ENCODE assay signal across 1 cellular context in the genomic region with DNA sequence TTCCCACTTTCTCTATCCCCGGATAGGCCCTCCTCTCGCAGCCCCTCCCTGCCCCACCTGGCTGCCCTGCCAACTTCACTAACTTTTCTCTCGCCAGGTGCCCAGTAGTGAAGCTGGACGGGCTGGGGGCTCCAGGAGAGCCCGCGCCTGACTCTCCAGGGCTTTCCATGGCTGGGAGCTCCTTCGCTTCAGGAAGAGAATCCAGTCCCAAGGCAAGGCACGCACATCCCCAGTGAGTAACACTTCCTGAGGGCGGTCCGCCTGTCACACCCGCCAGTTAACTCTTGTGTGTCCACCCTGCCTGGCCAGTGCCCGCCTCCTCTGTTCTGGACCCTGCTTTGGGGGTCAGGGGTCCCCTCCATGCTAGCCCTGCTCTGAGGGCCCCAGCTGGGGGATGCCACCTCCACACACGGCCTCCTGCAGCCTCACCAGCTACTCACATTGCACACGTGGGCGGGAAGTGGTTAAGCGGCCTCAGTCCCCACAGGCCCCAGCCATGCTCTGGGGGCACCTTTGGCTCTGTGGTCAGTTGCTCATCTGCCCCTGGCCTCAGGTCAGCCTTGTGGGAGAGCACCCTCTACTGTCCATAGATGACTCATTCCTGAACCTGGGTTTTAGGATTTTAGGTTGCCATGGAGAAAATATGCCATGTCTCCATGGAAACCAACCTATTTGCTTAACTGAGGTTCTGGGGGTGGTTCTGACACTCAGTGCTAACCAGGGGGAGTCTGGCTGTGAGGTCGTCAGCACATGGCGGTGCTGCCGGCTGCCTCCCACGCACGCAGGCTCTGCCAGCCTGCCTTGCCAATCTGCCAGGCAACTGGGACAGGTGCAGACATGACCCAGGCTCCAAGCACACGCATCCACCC.
TF ChIP-seq lines count a peak whose summit lies in the region.

TSS of gene RIN1 (minus strand) at position 201 of the 869 bp plus-strand sequence. CDS start at position 169, 32 bp downstream.

TF ChIP-seq in GM12878, 131 proteins besides CTCF, POLR2A, EP300 and RAD21 (continued from another document and continues in another):
- TF ChIP-seq CEBPZ (IDR thresholded peaks at IDR 0.05; ENCODE audit: low read depth, low read length), result no peak
- TF ChIP-seq ZNF274 (IDR thresholded peaks at IDR 0.05; ENCODE audit: insufficient read depth, insufficient read length), result no peak
- TF ChIP-seq FOS (IDR thresholded peaks at IDR 0.05; ENCODE audit: borderline replicate concordance, extremely low read depth, insufficient read length), result no peak
- TF ChIP-seq SIN3A (IDR thresholded peaks at IDR 0.05; ENCODE audit: low read depth, low read length), result 0 out of 2 replicates have a peak, but pooled peaks have one; percentile 32
- TF ChIP-seq RUNX3 (IDR thresholded peaks at IDR 0.05; ENCODE audit: low read length), result peak; percentile 96
- peak; percentile 73 to 81; a peak in 3 of 4 replicates for TF ChIP-seq IKZF2 (IDR thresholded peaks at IDR 0.05)
- TF ChIP-seq ASH2L (IDR thresholded peaks at IDR 0.05; ENCODE audit: borderline replicate concordance, low read depth), result no peak
- TF ChIP-seq HDGF (IDR thresholded peaks at IDR 0.05), result no peak
- TF ChIP-seq NFXL1 (IDR thresholded peaks at IDR 0.05; ENCODE audit: borderline replicate concordance), result no peak
- peak; percentile 90 for TF ChIP-seq CBFB (IDR thresholded peaks at IDR 0.05; ENCODE audit: low read depth)
- no peak for TF ChIP-seq REST (IDR thresholded peaks at IDR 0.05; ENCODE audit: low read depth, low read length)
- TF ChIP-seq MTA3 (IDR thresholded peaks at IDR 0.05; ENCODE audit: borderline replicate concordance, low read length), result no peak
- TF ChIP-seq SMARCA5 (IDR thresholded peaks at IDR 0.05), result 0 out of 2 replicates have a peak, but pooled peaks have one; percentile 37
- no peak for TF ChIP-seq PML (IDR thresholded peaks at IDR 0.05; ENCODE audit: low read length)
- no peak; the same call in 1 of the 2 replicates for TF ChIP-seq NR2C1 (IDR thresholded peaks at IDR 0.05)
- no peak for TF ChIP-seq FOXK2 (IDR thresholded peaks at IDR 0.05)
- TF ChIP-seq PAX5 (IDR thresholded peaks at IDR 0.05; ENCODE audit: borderline replicate concordance, low read depth, low read length), result peak; percentile 62; the same call in 1 of the 2 replicates
- TF ChIP-seq TARDBP (IDR thresholded peaks at IDR 0.05; ENCODE audit: borderline replicate concordance), result no peak
- TF ChIP-seq SMAD5 (IDR thresholded peaks at IDR 0.05; ENCODE audit: low read depth), result no peak
- TF ChIP-seq, protein P1, sequence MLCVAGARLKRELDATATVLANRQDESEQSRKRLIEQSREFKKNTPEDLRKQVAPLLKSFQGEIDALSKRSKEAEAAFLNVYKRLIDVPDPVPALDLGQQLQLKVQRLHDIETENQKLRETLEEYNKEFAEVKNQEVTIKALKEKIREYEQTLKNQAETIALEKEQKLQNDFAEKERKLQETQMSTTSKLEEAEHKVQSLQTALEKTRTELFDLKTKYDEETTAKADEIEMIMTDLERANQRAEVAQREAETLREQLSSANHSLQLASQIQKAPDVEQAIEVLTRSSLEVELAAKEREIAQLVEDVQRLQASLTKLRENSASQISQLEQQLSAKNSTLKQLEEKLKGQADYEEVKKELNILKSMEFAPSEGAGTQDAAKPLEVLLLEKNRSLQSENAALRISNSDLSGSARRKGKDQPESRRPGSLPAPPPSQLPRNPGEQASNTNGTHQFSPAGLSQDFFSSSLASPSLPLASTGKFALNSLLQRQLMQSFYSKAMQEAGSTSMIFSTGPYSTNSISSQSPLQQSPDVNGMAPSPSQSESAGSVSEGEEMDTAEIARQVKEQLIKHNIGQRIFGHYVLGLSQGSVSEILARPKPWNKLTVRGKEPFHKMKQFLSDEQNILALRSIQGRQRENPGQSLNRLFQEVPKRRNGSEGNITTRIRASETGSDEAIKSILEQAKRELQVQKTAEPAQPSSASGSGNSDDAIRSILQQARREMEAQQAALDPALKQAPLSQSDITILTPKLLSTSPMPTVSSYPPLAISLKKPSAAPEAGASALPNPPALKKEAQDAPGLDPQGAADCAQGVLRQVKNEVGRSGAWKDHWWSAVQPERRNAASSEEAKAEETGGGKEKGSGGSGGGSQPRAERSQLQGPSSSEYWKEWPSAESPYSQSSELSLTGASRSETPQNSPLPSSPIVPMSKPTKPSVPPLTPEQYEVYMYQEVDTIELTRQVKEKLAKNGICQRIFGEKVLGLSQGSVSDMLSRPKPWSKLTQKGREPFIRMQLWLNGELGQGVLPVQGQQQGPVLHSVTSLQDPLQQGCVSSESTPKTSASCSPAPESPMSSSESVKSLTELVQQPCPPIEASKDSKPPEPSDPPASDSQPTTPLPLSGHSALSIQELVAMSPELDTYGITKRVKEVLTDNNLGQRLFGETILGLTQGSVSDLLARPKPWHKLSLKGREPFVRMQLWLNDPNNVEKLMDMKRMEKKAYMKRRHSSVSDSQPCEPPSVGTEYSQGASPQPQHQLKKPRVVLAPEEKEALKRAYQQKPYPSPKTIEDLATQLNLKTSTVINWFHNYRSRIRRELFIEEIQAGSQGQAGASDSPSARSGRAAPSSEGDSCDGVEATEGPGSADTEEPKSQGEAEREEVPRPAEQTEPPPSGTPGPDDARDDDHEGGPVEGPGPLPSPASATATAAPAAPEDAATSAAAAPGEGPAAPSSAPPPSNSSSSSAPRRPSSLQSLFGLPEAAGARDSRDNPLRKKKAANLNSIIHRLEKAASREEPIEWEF (IDR thresholded peaks at IDR 0.05; ENCODE audit: insufficient replicate concordance, low read depth, low read length), result no peak
- no peak for TF ChIP-seq ZNF24 (IDR thresholded peaks at IDR 0.05)
- TF ChIP-seq, protein P2, sequence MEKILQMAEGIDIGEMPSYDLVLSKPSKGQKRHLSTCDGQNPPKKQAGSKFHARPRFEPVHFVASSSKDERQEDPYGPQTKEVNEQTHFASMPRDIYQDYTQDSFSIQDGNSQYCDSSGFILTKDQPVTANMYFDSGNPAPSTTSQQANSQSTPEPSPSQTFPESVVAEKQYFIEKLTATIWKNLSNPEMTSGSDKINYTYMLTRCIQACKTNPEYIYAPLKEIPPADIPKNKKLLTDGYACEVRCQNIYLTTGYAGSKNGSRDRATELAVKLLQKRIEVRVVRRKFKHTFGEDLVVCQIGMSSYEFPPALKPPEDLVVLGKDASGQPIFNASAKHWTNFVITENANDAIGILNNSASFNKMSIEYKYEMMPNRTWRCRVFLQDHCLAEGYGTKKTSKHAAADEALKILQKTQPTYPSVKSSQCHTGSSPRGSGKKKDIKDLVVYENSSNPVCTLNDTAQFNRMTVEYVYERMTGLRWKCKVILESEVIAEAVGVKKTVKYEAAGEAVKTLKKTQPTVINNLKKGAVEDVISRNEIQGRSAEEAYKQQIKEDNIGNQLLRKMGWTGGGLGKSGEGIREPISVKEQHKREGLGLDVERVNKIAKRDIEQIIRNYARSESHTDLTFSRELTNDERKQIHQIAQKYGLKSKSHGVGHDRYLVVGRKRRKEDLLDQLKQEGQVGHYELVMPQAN (conservative IDR thresholded peaks at IDR 0.05), result no peak
- TF ChIP-seq, protein P3, sequence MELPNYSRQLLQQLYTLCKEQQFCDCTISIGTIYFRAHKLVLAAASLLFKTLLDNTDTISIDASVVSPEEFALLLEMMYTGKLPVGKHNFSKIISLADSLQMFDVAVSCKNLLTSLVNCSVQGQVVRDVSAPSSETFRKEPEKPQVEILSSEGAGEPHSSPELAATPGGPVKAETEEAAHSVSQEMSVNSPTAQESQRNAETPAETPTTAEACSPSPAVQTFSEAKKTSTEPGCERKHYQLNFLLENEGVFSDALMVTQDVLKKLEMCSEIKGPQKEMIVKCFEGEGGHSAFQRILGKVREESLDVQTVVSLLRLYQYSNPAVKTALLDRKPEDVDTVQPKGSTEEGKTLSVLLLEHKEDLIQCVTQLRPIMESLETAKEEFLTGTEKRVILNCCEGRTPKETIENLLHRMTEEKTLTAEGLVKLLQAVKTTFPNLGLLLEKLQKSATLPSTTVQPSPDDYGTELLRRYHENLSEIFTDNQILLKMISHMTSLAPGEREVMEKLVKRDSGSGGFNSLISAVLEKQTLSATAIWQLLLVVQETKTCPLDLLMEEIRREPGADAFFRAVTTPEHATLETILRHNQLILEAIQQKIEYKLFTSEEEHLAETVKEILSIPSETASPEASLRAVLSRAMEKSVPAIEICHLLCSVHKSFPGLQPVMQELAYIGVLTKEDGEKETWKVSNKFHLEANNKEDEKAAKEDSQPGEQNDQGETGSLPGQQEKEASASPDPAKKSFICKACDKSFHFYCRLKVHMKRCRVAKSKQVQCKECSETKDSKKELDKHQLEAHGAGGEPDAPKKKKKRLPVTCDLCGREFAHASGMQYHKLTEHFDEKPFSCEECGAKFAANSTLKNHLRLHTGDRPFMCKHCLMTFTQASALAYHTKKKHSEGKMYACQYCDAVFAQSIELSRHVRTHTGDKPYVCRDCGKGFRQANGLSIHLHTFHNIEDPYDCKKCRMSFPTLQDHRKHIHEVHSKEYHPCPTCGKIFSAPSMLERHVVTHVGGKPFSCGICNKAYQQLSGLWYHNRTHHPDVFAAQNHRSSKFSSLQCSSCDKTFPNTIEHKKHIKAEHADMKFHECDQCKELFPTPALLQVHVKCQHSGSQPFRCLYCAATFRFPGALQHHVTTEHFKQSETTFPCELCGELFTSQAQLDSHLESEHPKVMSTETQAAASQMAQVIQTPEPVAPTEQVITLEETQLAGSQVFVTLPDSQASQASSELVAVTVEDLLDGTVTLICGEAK (IDR thresholded peaks at IDR 0.05; ENCODE audit: borderline replicate concordance), result 0 out of 2 replicates have a peak, but pooled peaks have one; percentile 10
- peak; percentile 59 for TF ChIP-seq CREM (IDR thresholded peaks at IDR 0.05; ENCODE audit: low read depth)
- peak; percentile 95 for TF ChIP-seq DPF2 (IDR thresholded peaks at IDR 0.05)
- no peak for TF ChIP-seq TAF1 (IDR thresholded peaks at IDR 0.05; ENCODE audit: borderline replicate concordance, low read depth, low read length)
- TF ChIP-seq POLR2AphosphoS5 (IDR thresholded peaks at IDR 0.05; ENCODE audit: low read length), result peak; percentile 50
- no peak for TF ChIP-seq IRF5 (IDR thresholded peaks at IDR 0.05; ENCODE audit: borderline replicate concordance)
